ENCODE assay signal across 31 cellular contexts in genomic region chr19:18665771-18666202, GRCh38. TPM values are rescaled to one million over a fixed set of nuclear protein-coding genes. Genes with fewer than 3 reads are reported as not detected.
DNase-seq lines count a peak whose midpoint lies in the region; ATAC-seq and TF ChIP-seq lines count a peak whose summit lies in the region.
"Had no signal": no experiment of that assay in that cellular context is flagged by ENCODE, and none has a peak within 500 bp of the region (broad histone marks: within the 10 kb centered on the region; RNA-seq: fewer than 3 reads in every experiment).

No MANE protein-coding gene starts in this region.

- peak; percentile 54 for DNase-seq in H7
- DNase-seq in esophagus muscularis mucosa (ENCODE audit: extremely low spot score), result no peak
- DNase-seq in mesenchymal stem cell, result no peak
- no peak for DNase-seq in thoracic aorta (ENCODE audit: low spot score)
- DNase-seq in dedifferentiated amniotic fluid mesenchymal stem cell (ENCODE audit: extremely low spot score), result no peak
- no peak for DNase-seq in NCI-H524 (lab: John Stamatoyannopoulos, UW)
- no peak for DNase-seq in NCI-H1694 (lab: John Stamatoyannopoulos, UW)
- no peak for DNase-seq in AG08395 (ENCODE audit: low spot score)
- DNase-seq: activated CD4-positive, alpha-beta T cell treated with anti-CD3 and anti-CD28 coated beads, Interleukin-2, amount 50 U/mL, for 1 hour; activated CD8-positive, alpha-beta memory T cell treated with anti-CD3 and anti-CD28 coated beads, Interleukin-2, amount 10 ng/mL, durations not matched to agents 7 days and 5 days; activated gamma-delta T cell treated with Interleukin-2 at 50 U/mL for 16 hours; activated T-cell treated with anti-CD3 and anti-CD28 coated beads, Interleukin-2, amount 50 U/mL, for 48 hours; AML-193; body of pancreas; CD8-positive, alpha-beta memory T cell; DMS 273 treated with DMSO at 0.1 percent for 48 hours; GM23248; NCI-H1048; NCI-H187; NCI-H446 treated with DMSO at 0.1 percent for 48 hours; NCI-H82; right lobe of liver; stimulated activated CD4-positive, alpha-beta T cell treated with anti-CD3 and anti-CD28 coated beads, Interleukin-12 subunit alpha, Interleukin-12 subunit beta, amount 100 ng/mL, for 4 hours; stimulated activated CD4-positive, alpha-beta T cell treated with anti-CD3 and anti-CD28 coated beads, Interleukin-2, amount 100 ng/mL, for 48 hours; upper lobe of right lung had no signal

- H3K36me3 ChIP-seq in H7 (replicated peaks; ENCODE audit: control insufficient read depth, insufficient read depth, low read length) (no peaks in the 10 kb centered on the region; the same call in none of the 2 replicates), esophagus muscularis mucosa (peaks cover 21 to 51% (median 45%) of the 10 kb centered on the region in 4 donors), mesenchymal stem cell (ENCODE audit: control insufficient read depth in 1 of 2, insufficient read depth in 2 of 2, low read depth in 1 of 2, low read length in 2 of 2) (peaks cover 13 to 42% of the 10 kb centered on the region in 2 experiments), thoracic aorta (peaks cover 29% of the 10 kb centered on the region)

- H3K4me1 ChIP-seq in esophagus muscularis mucosa, result peaks cover 18 to 80% (median 75%) of the 10 kb centered on the region in 4 donors
- peaks cover 32% of the 10 kb centered on the region for H3K4me1 ChIP-seq in mesenchymal stem cell (ENCODE audit: control insufficient read depth, insufficient read depth, low read depth, low read length)
- peaks cover 9 to 50% of the 10 kb centered on the region in 2 donors for H3K4me1 ChIP-seq in thoracic aorta (ENCODE audit: control insufficient read depth in 1 of 2, low read depth in 2 of 2)
- H3K4me1 ChIP-seq: body of pancreas, parathyroid adenoma, right lobe of liver, upper lobe of right lung had no signal

- no peak overlapping the region for H3K9ac ChIP-seq in mesenchymal stem cell (ENCODE audit: low read length)
- H3K9ac ChIP-seq: GM23248, parathyroid adenoma had no signal

- H2BK12ac ChIP-seq in mesenchymal stem cell (ENCODE audit: low read length in 2 of 2), result no peak overlapping the region

- no peak overlapping the region for H3K4me2 ChIP-seq in mesenchymal stem cell (ENCODE audit: low read length, poor library complexity, severe bottlenecking)
- H3K4me2 ChIP-seq: A549, hepatocyte had no signal

- intact Hi-C loops in esophagus muscularis mucosa (cut with DNase I), result no loop called here

- no peak overlapping the region for H3K18ac ChIP-seq in mesenchymal stem cell (ENCODE audit: low read depth in 1 of 2, low read length in 2 of 2)

- no peak overlapping the region for H2AK5ac ChIP-seq in mesenchymal stem cell (ENCODE audit: low read length, severe bottlenecking)

- no peak for TF ChIP-seq POLR2A in esophagus muscularis mucosa (IDR thresholded peaks at IDR 0.05; ENCODE audit: low read depth)

- no peak overlapping the region for H2AFZ ChIP-seq in mesenchymal stem cell (ENCODE audit: low read depth, low read length)
- H2AFZ ChIP-seq: GM23248, hepatocyte, parathyroid adenoma had no signal

- WGBS in esophagus muscularis mucosa, result 20% methylated on average over 1 of the region's 22 CpGs
- 93% methylated on average over 22 of the region's 22 CpGs for WGBS in mesenchymal stem cell

- H3K27me3 ChIP-seq in H7 (ENCODE audit: control insufficient read depth, insufficient read depth, low read length), result no peaks in the 10 kb centered on the region
- H3K27me3 ChIP-seq in esophagus muscularis mucosa, result no peaks in the 10 kb centered on the region
- H3K27me3 ChIP-seq in mesenchymal stem cell (ENCODE audit: control insufficient read depth in 1 of 2, insufficient read depth in 1 of 2, low read length in 2 of 2), result no peaks in the 10 kb centered on the region
- H3K27me3 ChIP-seq in thoracic aorta (replicated peaks; ENCODE audit: insufficient read depth), result no peaks in the 10 kb centered on the region
- H3K27me3 ChIP-seq: body of pancreas, hepatocyte, right lobe of liver, upper lobe of right lung had no signal

- no peak overlapping the region for H2BK120ac ChIP-seq in mesenchymal stem cell (ENCODE audit: low read depth, low read length)

- no peak for ATAC-seq in thoracic aorta (ENCODE audit: insufficient number of reproducible peaks, low FRiP score, low read depth)
- ATAC-seq: A549; activated CD8-positive, alpha-beta memory T cell treated with anti-CD3 and anti-CD28 coated beads, Interleukin-2, amount 10 ng/mL, durations not matched to agents 7 days and 5 days; body of pancreas; right lobe of liver; upper lobe of right lung; WTC11 had no signal

- no peak overlapping the region for H2BK5ac ChIP-seq in mesenchymal stem cell (ENCODE audit: low read depth, low read length, poor library complexity, severe bottlenecking)

- TF ChIP-seq CTCF in esophagus muscularis mucosa (IDR thresholded peaks at IDR 0.05) (no peak), thoracic aorta (IDR thresholded peaks at IDR 0.05) (no peak)

- H3K79me1 ChIP-seq in mesenchymal stem cell (replicated peaks; ENCODE audit: low read length, poor library complexity, severe bottlenecking), result peaks cover 10% of the 10 kb centered on the region

- H3K9me3 ChIP-seq in esophagus muscularis mucosa (no peaks in the 10 kb centered on the region), mesenchymal stem cell (ENCODE audit: control insufficient read depth, low read length) (no peaks in the 10 kb centered on the region), thoracic aorta (no peaks in the 10 kb centered on the region)
- H3K9me3 ChIP-seq: A549, body of pancreas, right lobe of liver, upper lobe of right lung had no signal

- no peak overlapping the region for H3K14ac ChIP-seq in mesenchymal stem cell (ENCODE audit: low read length in 2 of 2)

- peak overlapping the region; percentile 37 for H2BK15ac ChIP-seq in mesenchymal stem cell (ENCODE audit: low read depth, poor library complexity, severe bottlenecking)

- no peak overlapping the region for H4K91ac ChIP-seq in mesenchymal stem cell (ENCODE audit: low read length)

- H4K8ac ChIP-seq in mesenchymal stem cell (ENCODE audit: low read length), result no peak overlapping the region

- H3K4me3 ChIP-seq in H7 (ENCODE audit: insufficient read depth, low read depth, low read length) (no peak overlapping the region), esophagus muscularis mucosa (peak overlapping the region in 2 of 4 donors; percentile 6 to 30), mesenchymal stem cell (ENCODE audit: insufficient read depth in 1 of 2, low read depth in 1 of 2, low read length in 2 of 2) (no peak overlapping the region), thoracic aorta (no peak overlapping the region)
- H3K4me3 ChIP-seq: A549, body of pancreas, GM23248, hepatocyte, right lobe of liver, SK-N-MC, upper lobe of right lung had no signal

- no peak for TF ChIP-seq EP300 in esophagus muscularis mucosa (IDR thresholded peaks at IDR 0.05)

- H3K23ac ChIP-seq in mesenchymal stem cell (ENCODE audit: low read length in 2 of 2), result no peak overlapping the region

- peak overlapping the region; percentile 77 to 86 (median 83) for H3K27ac ChIP-seq in esophagus muscularis mucosa (replicated peaks in 1 of 4)
- H3K27ac ChIP-seq in mesenchymal stem cell (ENCODE audit: low read length, poor library complexity, severe bottlenecking), result no peak overlapping the region
- peak overlapping the region; percentile 76 to 86 for H3K27ac ChIP-seq in thoracic aorta
- H3K27ac ChIP-seq: A549, body of pancreas, GM23248, hepatocyte, parathyroid adenoma, right lobe of liver, SK-N-MC, upper lobe of right lung had no signal

- no peak overlapping the region for H3K4ac ChIP-seq in mesenchymal stem cell (ENCODE audit: low read depth in 1 of 2, low read length in 2 of 2)

RNA-seq across cellular contexts. Expression of gene CRTC1, which starts 17.7 kb away (rescaled TPM):
- 3.7 and 6.1 TPM in 2 replicates for total RNA-seq in H7 (2014; rRNA removed; shearing (Covaris generic))
- 10 to 100 TPM in 1 of 4 donors, 1 to 10 TPM in 3; 5.3 to 10.1 (median 6.6) TPM for total RNA-seq in esophagus muscularis mucosa
- 9.9 TPM for polyA plus RNA-seq in mesenchymal stem cell (2013, experiment 1 of 2)
- 9.4 TPM for polyA plus RNA-seq in mesenchymal stem cell (2013, experiment 2 of 2)
- total RNA-seq in thoracic aorta, result 10 to 100 TPM in 1 of 2 donors, 1 to 10 TPM in 1; 8.7 to 11.2 TPM

RNA-seq across cellular contexts. Expression of gene KLHL26, which starts 29.0 kb away (rescaled TPM):
- 7.1 and 11.7 TPM in 2 replicates for total RNA-seq in H7 (2014; rRNA removed; shearing (Covaris generic))
- total RNA-seq in esophagus muscularis mucosa (10 to 100 TPM in 2 of 4 donors, 1 to 10 TPM in 2; 9.1 to 19.0 (median 13.5) TPM), thoracic aorta (10 to 100 TPM; 11.2 to 24.5 TPM)
- polyA plus RNA-seq in mesenchymal stem cell (2013, experiment 1 of 2), result 2.6 TPM
- 2.9 TPM for polyA plus RNA-seq in mesenchymal stem cell (2013, experiment 2 of 2)

RNA-seq across cellular contexts. Expression of gene TMEM59L, which starts 53.1 kb away (rescaled TPM):
- total RNA-seq in H7 (2014; rRNA removed; shearing (Covaris generic)), result 1.8 and 3.5 TPM in 2 replicates
- total RNA-seq in esophagus muscularis mucosa (1 to 10 TPM; 2.4 to 3.6 (median 2.8) TPM), thoracic aorta (1 to 10 TPM; 3.2 to 6.5 TPM)
- 1.1 TPM for polyA plus RNA-seq in mesenchymal stem cell (2013, experiment 1 of 2)
- 1.1 TPM for polyA plus RNA-seq in mesenchymal stem cell (2013, experiment 2 of 2)
- total RNA-seq: activated CD8-positive, alpha-beta memory T cell treated with anti-CD3 and anti-CD28 coated beads, Interleukin-2, amount 10 ng/mL, durations not matched to agents 7 days and 5 days; CD8-positive, alpha-beta memory T cell had no signal
- polyA plus RNA-seq: CD8-positive, alpha-beta memory T cell had no signal

RNA-seq across cellular contexts. Expression of gene CRLF1, which starts 59.2 kb away (rescaled TPM):
- 47.4 and 52.8 TPM in 2 replicates for total RNA-seq in H7 (2014; rRNA removed; shearing (Covaris generic))
- total RNA-seq in esophagus muscularis mucosa (100 to 1,000 TPM in 1 of 4 donors, 10 to 100 TPM in 3; 41.5 to 153 (median 59.6) TPM), thoracic aorta (1,000 to 10,000 TPM in 1 of 2 donors, 10 to 100 TPM in 1; 85.9 to 1,063 TPM)
- polyA plus RNA-seq in mesenchymal stem cell (2013, experiment 1 of 2), result 0.10 TPM
- polyA plus RNA-seq in mesenchymal stem cell (2013, experiment 2 of 2), result 0.18 TPM
- total RNA-seq: activated CD8-positive, alpha-beta memory T cell treated with anti-CD3 and anti-CD28 coated beads, Interleukin-2, amount 10 ng/mL, durations not matched to agents 7 days and 5 days; CD8-positive, alpha-beta memory T cell; T-helper 1 cell treated with Interleukin-12 subunit alpha and Interleukin-12 subunit beta and Interleukin-4 antibody, amounts not matched to agents 30 ng/mL and 1 ng/mL, for 36 hours had no signal
- polyA plus RNA-seq: CD8-positive, alpha-beta memory T cell had no signal
